In the genomic region with DNA sequence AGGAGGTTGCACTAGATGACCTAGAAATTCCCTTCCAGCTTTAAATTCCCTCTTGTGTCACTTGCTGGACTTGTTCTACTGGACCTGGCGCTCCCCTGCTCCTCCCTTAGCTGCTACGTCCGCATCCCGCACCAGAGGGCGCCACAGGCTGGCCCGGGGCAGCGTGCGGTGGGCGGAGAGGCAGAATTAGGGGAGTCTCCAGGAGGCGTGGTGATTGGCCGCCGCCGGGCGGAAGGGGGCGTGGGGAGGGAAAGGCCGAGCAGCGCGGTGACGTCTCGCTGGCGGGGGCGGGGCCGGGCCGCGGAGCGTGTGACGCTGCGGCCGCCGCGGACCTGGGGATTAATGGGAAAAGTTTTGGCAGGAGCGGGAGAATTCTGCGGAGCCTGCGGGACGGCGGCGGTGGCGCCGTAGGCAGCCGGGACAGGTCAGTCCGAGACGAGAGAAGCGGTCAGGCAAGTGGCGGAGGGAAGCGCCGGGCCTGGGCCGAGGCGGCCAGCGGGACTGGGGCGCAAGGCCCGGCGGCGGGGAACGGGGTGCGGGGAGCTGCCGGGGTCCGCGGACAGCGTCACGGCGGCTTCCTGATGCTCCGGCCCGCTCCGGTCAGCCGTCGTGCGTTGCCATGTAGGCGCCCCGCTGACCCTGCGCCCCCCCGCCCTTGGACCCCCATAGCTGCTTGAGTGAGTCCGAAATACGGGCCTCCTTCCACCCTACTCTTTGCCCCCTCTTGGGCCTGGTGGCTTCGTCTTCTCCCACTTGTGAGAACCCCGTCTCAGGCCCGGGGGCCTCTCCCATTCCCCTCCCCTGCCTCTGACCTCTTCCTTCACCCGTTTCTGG, we compare ENCODE assay signal across 8 cellular contexts. TPM values are rescaled to one million over a fixed set of nuclear protein-coding genes. Genes with fewer than 3 reads are reported as not detected.
A peak's percentile ranks its signal among the peaks of the same experiment; 100 is the strongest.
DNase-seq lines count a peak whose midpoint lies in the region; ATAC-seq and TF ChIP-seq lines count a peak whose summit lies in the region.

A gene (plus strand): TSS at position 301 of the 834 bp plus-strand sequence. CDS start 68,530 bp downstream, outside the sequence.

- H3K9me3 Mint-ChIP-seq in immature natural killer cell: peaks cover 0 to 2% (median 0%) of the 10 kb centered on the region in 6 donors

- H3K4me3 ChIP-seq in WERI-Rb-1 (ENCODE audit: low read depth, low read length) (peak within 1 kb of the TSS; percentile 64), mammary epithelial cell (replicated peaks in 1 of 3; ENCODE audit: insufficient read depth in 1 of 3, low read depth in 2 of 3, low read length in 3 of 3) (peak within 1 kb of the TSS; percentile 63 to 73 (median 68)), spleen (peak within 1 kb of the TSS; percentile 56 to 87 (median 80))

- peak within 1 kb of the TSS; percentile 94 for H3K9ac ChIP-seq in mammary epithelial cell (ENCODE audit: insufficient read depth, low read length)

- peaks cover 0 to 14% (median 0%) of the 10 kb centered on the region in 3 donors for H3K36me3 Mint-ChIP-seq in immature natural killer cell

- H3K27me3 Mint-ChIP-seq in immature natural killer cell (ENCODE audit: low read depth in 3 of 3): peaks cover 2 to 5% (median 3%) of the 10 kb centered on the region in 3 donors

- H3K4me3 Mint-ChIP-seq in immature natural killer cell: peak within 1 kb of the TSS; percentile 88 to 97 (median 89)

- peak within 1 kb of the TSS; percentile 78 to 94 (median 92) for H3K27ac Mint-ChIP-seq in immature natural killer cell

- H3K36me3 ChIP-seq in WERI-Rb-1: peaks cover 15% of the 10 kb centered on the region
- H3K36me3 ChIP-seq in mammary epithelial cell (ENCODE audit: insufficient read depth, low read length): peaks cover 4% of the 10 kb centered on the region
- H3K36me3 ChIP-seq in spleen: peaks cover 0 to 26% (median 14%) of the 10 kb centered on the region in 6 donors

- ATAC-seq in GM18873 (IDR thresholded peaks at IDR 0.05; ENCODE audit: low FRiP score, unreplicated experiment) (peak; percentile 89), HG03139 (IDR thresholded peaks at IDR 0.05; ENCODE audit: unreplicated experiment) (peak; percentile 94)

- H3K79me2 ChIP-seq in mammary epithelial cell (ENCODE audit: insufficient read depth, low read length): peaks cover 46% of the 10 kb centered on the region

- intact Hi-C loops in mammary epithelial cell (cut with micrococcal nuclease) (loop anchor here (1.0 to 5.0 kb wide), 7 partner anchors 45 to 395 kb away; a partner anchor contains a TSS), spleen (cut with DNase I; ENCODE audit: low total_unique reads) (loop anchor here (5.0 kb wide), 2 partner anchors 110 to 125 kb away; a partner anchor contains a TSS)

- H3K27me3 ChIP-seq in WERI-Rb-1 (ENCODE audit: insufficient read depth, low read depth, severe bottlenecking): no peaks in the 10 kb centered on the region
- H3K27me3 ChIP-seq in mammary epithelial cell (ENCODE audit: insufficient read depth, low read length): no peaks in the 10 kb centered on the region
- no peaks in the 10 kb centered on the region for H3K27me3 ChIP-seq in spleen (replicated peaks in 1 of 7)

- dilution Hi-C loops in mammary epithelial cell (cut with HindIII; ENCODE audit: low sequenced_read_pairs): loop anchor here (5.0 to 10.0 kb wide), 4 partner anchors 35 to 232 kb away; no protein-coding TSS in a partner anchor

- H3K4me2 ChIP-seq in mammary epithelial cell (ENCODE audit: insufficient read depth, low read depth, low read length): peak within 1 kb of the TSS; percentile 81

- CTCF ChIA-PET in mammary epithelial cell (lab: Charles Lee; ENCODE audit: low non-redundant PET): interaction anchor here (0.7 to 0.8 kb wide), 2 partner anchors 13 to 107 kb away, joined by 4 to 9 read pairs; no protein-coding TSS in a partner anchor

- no TSS peak for BruUV-seq in mammary epithelial cell (replicated peaks; lab: Mats Ljungman, UMichigan)

- peak within 1 kb of the TSS; percentile 68 for H2AFZ ChIP-seq in mammary epithelial cell (ENCODE audit: low read depth, low read length)

- H3K27ac ChIP-seq in WERI-Rb-1 (peak within 1 kb of the TSS; percentile 20), mammary epithelial cell (ENCODE audit: insufficient read depth, low read depth, low read length) (peak within 1 kb of the TSS; percentile 77), spleen (peak within 1 kb of the TSS; percentile 53 to 95 (median 92))

- peaks cover 22 to 46% of the 10 kb centered on the region in 2 donors for H3K4me1 Mint-ChIP-seq in immature natural killer cell

- TF ChIP-seq CTCF in WERI-Rb-1 (IDR thresholded peaks at IDR 0.05; ENCODE audit: low read depth, low read length) (peak; percentile 94), mammary epithelial cell (conservative IDR thresholded peaks at IDR 0.05 in 1 of 2, IDR thresholded peaks at IDR 0.05 in 1 of 2; ENCODE audit: extremely low read depth in 1 of 2, insufficient read depth in 1 of 2, low read depth in 1 of 2, low read length in 2 of 2) (peak; percentile 92 to 99), spleen (IDR thresholded peaks at IDR 0.05 in 8 of 11, conservative IDR thresholded peaks at IDR 0.05 in 3 of 11) (peak; percentile 98 to 100 (median 99))

- 4% methylated on average over 12 of the region's 77 CpGs for WGBS in mammary epithelial cell (ENCODE audit: low coverage, missing lambda C conversion rate)
- WGBS in spleen, 5 donors: 0 to 2% (median 1%) methylated on average over 34 to 77 of the region's 77 CpGs

- TF ChIP-seq POLR2A in spleen (IDR thresholded peaks at IDR 0.05): peak in 1 of 3 donors; percentile 38

- in situ Hi-C loops in mammary epithelial cell (cut with MboI; ENCODE audit: low sequenced_read_pairs in 2 of 2): loop anchor here (5.0 to 10.0 kb wide), 3 partner anchors 60 to 110 kb away; a partner anchor contains a TSS

- H3K9me3 ChIP-seq in WERI-Rb-1 (ENCODE audit: severe bottlenecking) (no peaks in the 10 kb centered on the region), mammary epithelial cell (replicated peaks; ENCODE audit: insufficient read depth, low read length) (no peaks in the 10 kb centered on the region), spleen (no peaks in the 10 kb centered on the region)

- H4K20me1 ChIP-seq in mammary epithelial cell (ENCODE audit: insufficient read depth, low read length): no peaks in the 10 kb centered on the region

- H3K4me1 ChIP-seq in mammary epithelial cell (ENCODE audit: insufficient read depth, low read length): peaks cover 22% of the 10 kb centered on the region
- H3K4me1 ChIP-seq in spleen: peaks cover 17 to 55% (median 49%) of the 10 kb centered on the region in 6 donors

- DNase-seq in AG08395 (ENCODE audit: low spot score) (peak; percentile 99), NCI-H2196 treated with DMSO at 0.1 percent for 48 hours (lab: John Stamatoyannopoulos, UW; ENCODE audit: unreplicated experiment) (peak; percentile 90), WERI-Rb-1 (peak; percentile 100), mammary epithelial cell (peak; percentile 96), immature natural killer cell (peak; percentile 97 to 98 (median 98)), spleen (peak; percentile 100)

RNA-seq across cellular contexts. Expression of the gene that starts here (rescaled TPM):
- total RNA-seq in mammary epithelial cell: 10 to 100 TPM in 1 of 2 donors, 1 to 10 TPM in 1; 6.8 to 47.1 TPM
- 21.6 TPM for polyA plus RNA-seq in mammary epithelial cell
- polyA minus RNA-seq in mammary epithelial cell: 33.6 TPM
- polyA plus RNA-seq in immature natural killer cell: 1 to 10 TPM in 2 of 3 donors, under 1 TPM in 1; 0.98 to 6.0 (median 2.0) TPM
- 10 to 100 TPM; 24.5 to 37.4 (median 34.9) TPM for total RNA-seq in spleen
- polyA plus RNA-seq in spleen: 10 to 100 TPM in 2 of 3 donors, 1 to 10 TPM in 1; 9.4 to 16.8 (median 12.7) TPM

Comparison
In these comparisons a context has a peak if more than half of its experiments do, and no peak if none do; other contexts are left out.
1. Peak in every context shown above with its lines: DNase-seq, ATAC-seq, H3K4me3 ChIP-seq and H3K27ac ChIP-seq.
2. H3K27ac ChIP-seq: peak in every context shown above with its lines; median percentile 92 in spleen; 77 in mammary epithelial cell; 20 in WERI-Rb-1.